ENCODE assay signal across 1 cellular context in the genomic region with DNA sequence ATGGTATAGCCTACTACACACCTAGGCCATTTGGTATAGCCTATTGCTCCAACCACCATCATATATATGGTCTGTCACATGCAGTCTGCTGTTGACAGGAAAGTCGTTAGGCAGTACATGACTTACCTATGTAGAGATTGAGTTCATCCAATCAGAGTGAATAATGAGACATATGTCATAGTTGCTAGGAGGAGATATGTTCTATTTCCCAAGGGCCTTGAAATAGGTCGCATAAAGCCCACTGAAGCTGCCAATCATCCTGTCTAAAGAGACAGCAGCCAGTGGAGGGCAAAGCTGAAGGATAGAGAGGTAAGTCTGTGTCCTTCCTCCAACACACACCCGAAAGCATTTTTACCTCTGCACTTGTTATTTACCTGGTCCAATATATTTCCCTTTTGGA.
TF ChIP-seq lines count a peak whose summit lies in the region.

No MANE protein-coding gene starts in this region.

TF ChIP-seq in GM23338, 12 proteins besides CTCF, POLR2A, EP300 and RAD21 (continued from another document):
- TF ChIP-seq, protein P1, sequence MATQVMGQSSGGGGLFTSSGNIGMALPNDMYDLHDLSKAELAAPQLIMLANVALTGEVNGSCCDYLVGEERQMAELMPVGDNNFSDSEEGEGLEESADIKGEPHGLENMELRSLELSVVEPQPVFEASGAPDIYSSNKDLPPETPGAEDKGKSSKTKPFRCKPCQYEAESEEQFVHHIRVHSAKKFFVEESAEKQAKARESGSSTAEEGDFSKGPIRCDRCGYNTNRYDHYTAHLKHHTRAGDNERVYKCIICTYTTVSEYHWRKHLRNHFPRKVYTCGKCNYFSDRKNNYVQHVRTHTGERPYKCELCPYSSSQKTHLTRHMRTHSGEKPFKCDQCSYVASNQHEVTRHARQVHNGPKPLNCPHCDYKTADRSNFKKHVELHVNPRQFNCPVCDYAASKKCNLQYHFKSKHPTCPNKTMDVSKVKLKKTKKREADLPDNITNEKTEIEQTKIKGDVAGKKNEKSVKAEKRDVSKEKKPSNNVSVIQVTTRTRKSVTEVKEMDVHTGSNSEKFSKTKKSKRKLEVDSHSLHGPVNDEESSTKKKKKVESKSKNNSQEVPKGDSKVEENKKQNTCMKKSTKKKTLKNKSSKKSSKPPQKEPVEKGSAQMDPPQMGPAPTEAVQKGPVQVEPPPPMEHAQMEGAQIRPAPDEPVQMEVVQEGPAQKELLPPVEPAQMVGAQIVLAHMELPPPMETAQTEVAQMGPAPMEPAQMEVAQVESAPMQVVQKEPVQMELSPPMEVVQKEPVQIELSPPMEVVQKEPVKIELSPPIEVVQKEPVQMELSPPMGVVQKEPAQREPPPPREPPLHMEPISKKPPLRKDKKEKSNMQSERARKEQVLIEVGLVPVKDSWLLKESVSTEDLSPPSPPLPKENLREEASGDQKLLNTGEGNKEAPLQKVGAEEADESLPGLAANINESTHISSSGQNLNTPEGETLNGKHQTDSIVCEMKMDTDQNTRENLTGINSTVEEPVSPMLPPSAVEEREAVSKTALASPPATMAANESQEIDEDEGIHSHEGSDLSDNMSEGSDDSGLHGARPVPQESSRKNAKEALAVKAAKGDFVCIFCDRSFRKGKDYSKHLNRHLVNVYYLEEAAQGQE (IDR thresholded peaks at IDR 0.05; ENCODE audit: unreplicated experiment) = no peak
- no peak for TF ChIP-seq NANOG (IDR thresholded peaks at IDR 0.05; ENCODE audit: borderline replicate concordance)
- TF ChIP-seq POLR2AphosphoS5 (IDR thresholded peaks at IDR 0.05; ENCODE audit: low read depth) = no peak
- no peak for TF ChIP-seq ZNF331 (CRISPR knock-in tag; IDR thresholded peaks at IDR 0.05; ENCODE audit: low read depth)
- no peak for TF ChIP-seq EZH2 (IDR thresholded peaks at IDR 0.05; ENCODE audit: low read depth, unreplicated experiment)
